ENCODE assay signal across 22 cellular contexts in genomic region chr5:151904921-151905320, GRCh38. TPM values are rescaled to one million over a fixed set of nuclear protein-coding genes. Genes with fewer than 3 reads are reported as not detected.
A peak's percentile ranks its signal among the peaks of the same experiment; 100 is the strongest.
DNase-seq lines count a peak whose midpoint lies in the region; TF ChIP-seq lines count a peak whose summit lies in the region.
"Had no signal": no experiment of that assay in that cellular context is flagged by ENCODE, and none has a peak within 500 bp of the region (broad histone marks: within the 10 kb centered on the region; RNA-seq: fewer than 3 reads in every experiment).

No MANE protein-coding gene starts in this region.

- no peaks in the 10 kb centered on the region for H3K9me3 Mint-ChIP-seq in osteocyte (ENCODE audit: unreplicated experiment)
- H3K9me3 Mint-ChIP-seq in activated T-helper 2 cell treated with anti-CD3 and anti-CD28 coated beads, Interferon-gamma antibody, Interleukin-2, Interleukin-4, amounts not matched to agents 10 μg/mL and 5 μg/mL and 100 μg/mL, durations not matched to agents 14 hours and 24 hours and 36 hours, result no peaks in the 10 kb centered on the region
- H3K9me3 Mint-ChIP-seq: CD8-positive, alpha-beta T cell had no signal

- H3K4me3 ChIP-seq in SJSA1 (no peak overlapping the region), brain microvascular endothelial cell (ENCODE audit: low read depth, low read length) (no peak overlapping the region), coronary artery (no peak overlapping the region)
- H3K4me3 ChIP-seq: BLaER1 treated with 17β-estradiol and CSF1 and Interleukin-3, amounts not matched to agents 10 nM and 100 nM; K562 had no signal

- peaks cover 58% of the 10 kb centered on the region for H3K4me1 Mint-ChIP-seq in osteocyte (ENCODE audit: unreplicated experiment)
- H3K4me1 Mint-ChIP-seq in activated T-helper 2 cell treated with anti-CD3 and anti-CD28 coated beads, Interferon-gamma antibody, Interleukin-2, Interleukin-4, amounts not matched to agents 10 μg/mL and 5 μg/mL and 100 μg/mL, durations not matched to agents 14 hours and 24 hours and 36 hours (ENCODE audit: low read depth), result no peaks in the 10 kb centered on the region

- H3K9me3 ChIP-seq in SJSA1 (replicated peaks), result no peaks in the 10 kb centered on the region
- H3K9me3 ChIP-seq: BLaER1 treated with 17β-estradiol and CSF1 and Interleukin-3, amounts not matched to agents 10 nM and 100 nM had no signal

- peak overlapping the region; percentile 31 for H3K27ac Mint-ChIP-seq in osteocyte (ENCODE audit: unreplicated experiment)
- H3K27ac Mint-ChIP-seq in activated T-helper 2 cell treated with anti-CD3 and anti-CD28 coated beads, Interferon-gamma antibody, Interleukin-2, Interleukin-4, amounts not matched to agents 10 μg/mL and 5 μg/mL and 100 μg/mL, durations not matched to agents 14 hours and 24 hours and 36 hours, result no peak overlapping the region
- H3K27ac Mint-ChIP-seq: CD8-positive, alpha-beta T cell had no signal

- H3K27me3 Mint-ChIP-seq in osteocyte (ENCODE audit: unreplicated experiment), result peaks cover 30% of the 10 kb centered on the region
- no peaks in the 10 kb centered on the region for H3K27me3 Mint-ChIP-seq in activated T-helper 2 cell treated with anti-CD3 and anti-CD28 coated beads, Interferon-gamma antibody, Interleukin-2, Interleukin-4, amounts not matched to agents 10 μg/mL and 5 μg/mL and 100 μg/mL, durations not matched to agents 14 hours and 24 hours and 36 hours (ENCODE audit: low read depth)

- no peaks in the 10 kb centered on the region for H3K36me3 Mint-ChIP-seq in osteocyte (ENCODE audit: unreplicated experiment)
- no peaks in the 10 kb centered on the region for H3K36me3 Mint-ChIP-seq in activated T-helper 2 cell treated with anti-CD3 and anti-CD28 coated beads, Interferon-gamma antibody, Interleukin-2, Interleukin-4, amounts not matched to agents 10 μg/mL and 5 μg/mL and 100 μg/mL, durations not matched to agents 14 hours and 24 hours and 36 hours (ENCODE audit: low read depth)
- H3K36me3 Mint-ChIP-seq: CD8-positive, alpha-beta T cell had no signal

- peak; percentile 68 for DNase-seq in EL
- DNase-seq in SJSA1 (ENCODE audit: low read depth in 1 of 2, low spot score in 2 of 2), result no peak
- peak; percentile 43 for DNase-seq in brain microvascular endothelial cell
- no peak for DNase-seq in osteocyte (ENCODE audit: extremely low spot score, unreplicated experiment)
- DNase-seq in coronary artery (ENCODE audit: low spot score), result no peak
- DNase-seq in caudate nucleus (lab: John Stamatoyannopoulos, UW), result no peak
- DNase-seq in activated T-helper 2 cell treated with anti-CD3 and anti-CD28 coated beads, Interferon-gamma antibody, Interleukin-2, Interleukin-4, amounts not matched to agents 10 μg/mL and 5 μg/mL and 100 μg/mL, durations not matched to agents 14 hours and 24 hours and 36 hours (ENCODE audit: low spot score), result no peak
- DNase-seq: Calu3; CD8-positive, alpha-beta T cell; DMS53; NCI-H1092 treated with DMSO at 0.1 percent for 48 hours; NCI-H146; NCI-H2029; NCI-H345; NCI-H524; NCI-H774; NK-92 treated with Interleukin-12 subunit alpha and Interleukin-12 subunit beta, amount 100 ng/mL, for 24 hours had no signal

- H3K27ac ChIP-seq in SJSA1 (peak overlapping the region; percentile 52; the same call in 1 of the 2 replicates), brain microvascular endothelial cell (no peak overlapping the region), coronary artery (no peak overlapping the region), caudate nucleus (ENCODE audit: low read depth, low read length) (no peak overlapping the region)
- H3K27ac ChIP-seq: BLaER1 treated with 17β-estradiol and CSF1 and Interleukin-3, amounts not matched to agents 10 nM and 100 nM had no signal

- TF ChIP-seq CTCF in brain microvascular endothelial cell (IDR thresholded peaks at IDR 0.05; ENCODE audit: low read depth, low read length, missing control alignments) (no peak), osteocyte (IDR thresholded peaks at IDR 0.05) (no peak), coronary artery (IDR thresholded peaks at IDR 0.05) (no peak)

- intact Hi-C loops in activated T-helper 2 cell treated with anti-CD3 and anti-CD28 coated beads, Interferon-gamma antibody, Interleukin-2, Interleukin-4, amounts not matched to agents 10 μg/mL and 5 μg/mL and 100 μg/mL, durations not matched to agents 14 hours and 24 hours and 36 hours (cut with micrococcal nuclease), result no loop called here

- H3K4me1 ChIP-seq in SJSA1 (replicated peaks), result peaks cover 47% of the 10 kb centered on the region
- H3K4me1 ChIP-seq: BLaER1 treated with 17β-estradiol and CSF1 and Interleukin-3, amounts not matched to agents 10 nM and 100 nM had no signal

- no peaks in the 10 kb centered on the region for H3K27me3 ChIP-seq in SJSA1 (replicated peaks)
- no peaks in the 10 kb centered on the region for H3K27me3 ChIP-seq in brain microvascular endothelial cell (replicated peaks)
- H3K27me3 ChIP-seq: BLaER1 treated with 17β-estradiol and CSF1 and Interleukin-3, amounts not matched to agents 10 nM and 100 nM had no signal

- no peak overlapping the region for H3K4me3 Mint-ChIP-seq in osteocyte (ENCODE audit: unreplicated experiment)
- no peak overlapping the region for H3K4me3 Mint-ChIP-seq in activated T-helper 2 cell treated with anti-CD3 and anti-CD28 coated beads, Interferon-gamma antibody, Interleukin-2, Interleukin-4, amounts not matched to agents 10 μg/mL and 5 μg/mL and 100 μg/mL, durations not matched to agents 14 hours and 24 hours and 36 hours (ENCODE audit: low read depth)
- H3K4me3 Mint-ChIP-seq: CD8-positive, alpha-beta T cell had no signal

- no peaks in the 10 kb centered on the region for H3K36me3 ChIP-seq in SJSA1
- H3K36me3 ChIP-seq in brain microvascular endothelial cell (replicated peaks), result no peaks in the 10 kb centered on the region
- H3K36me3 ChIP-seq: BLaER1 treated with 17β-estradiol and CSF1 and Interleukin-3, amounts not matched to agents 10 nM and 100 nM had no signal

- in situ Hi-C loops in brain microvascular endothelial cell (cut with HindIII; ENCODE audit: low pct_ligation_motif_present, low sequenced_read_pairs), result no loop called here

RNA-seq across cellular contexts. Expression of gene GLRA1, which starts 19.7 kb away (rescaled TPM):
- not detected in 2 replicates for total RNA-seq in SJSA1 (2014; rRNA removed; shearing (Covaris generic))
- total RNA-seq in osteocyte, result not detected in 2 replicates
- total RNA-seq in activated T-helper 2 cell treated with anti-CD3 and anti-CD28 coated beads, Interferon-gamma antibody, Interleukin-2, Interleukin-4, amounts not matched to agents 10 μg/mL and 5 μg/mL and 100 μg/mL, durations not matched to agents 14 hours and 24 hours and 36 hours, result not detected in 2 replicates
- total RNA-seq: Calu3; CD8-positive, alpha-beta T cell; HepG2; HT-29; K562; LHCN-M2 had no signal

Comparison
In these comparisons a context has a peak if more than half of its experiments do, and no peak if none do; other contexts are left out.
1. DNase-seq: peak in EL (single experiment) and brain microvascular endothelial cell (single experiment); none in SJSA1 (0 of 2), osteocyte (single experiment), coronary artery (single experiment), caudate nucleus (0 of 61) and activated T-helper 2 cell treated with anti-CD3 and anti-CD28 coated beads, Interferon-gamma antibody, Interleukin-2, Interleukin-4, amounts not matched to agents 10 μg/mL and 5 μg/mL and 100 μg/mL, durations not matched to agents 14 hours and 24 hours and 36 hours (single experiment).